ENCODE assay signal across 1 cellular context in genomic region chr1:229127301-229127700, GRCh38.
TF ChIP-seq lines count a peak whose summit lies in the region.

No MANE protein-coding gene starts in this region.

TF ChIP-seq in SK-N-SH treated with all-trans-retinoic acid at 6 μM for 48 hours, 23 proteins besides CTCF, POLR2A, EP300 and RAD21 (continued from another document):
- TF ChIP-seq POU6F1 (CRISPR knock-in tag; IDR thresholded peaks at IDR 0.05; ENCODE audit: borderline replicate concordance, low read depth): no peak
- TF ChIP-seq ZNF70 (CRISPR knock-in tag; IDR thresholded peaks at IDR 0.05): no peak
- TF ChIP-seq BACH2 (CRISPR knock-in tag; IDR thresholded peaks at IDR 0.05; ENCODE audit: borderline replicate concordance): no peak
- TF ChIP-seq TOX (CRISPR knock-in tag; IDR thresholded peaks at IDR 0.05; ENCODE audit: borderline replicate concordance): no peak
- TF ChIP-seq TSHZ2 (CRISPR knock-in tag; IDR thresholded peaks at IDR 0.05): no peak
